11 cellular contexts compared by ENCODE assay signal in the genomic region with DNA sequence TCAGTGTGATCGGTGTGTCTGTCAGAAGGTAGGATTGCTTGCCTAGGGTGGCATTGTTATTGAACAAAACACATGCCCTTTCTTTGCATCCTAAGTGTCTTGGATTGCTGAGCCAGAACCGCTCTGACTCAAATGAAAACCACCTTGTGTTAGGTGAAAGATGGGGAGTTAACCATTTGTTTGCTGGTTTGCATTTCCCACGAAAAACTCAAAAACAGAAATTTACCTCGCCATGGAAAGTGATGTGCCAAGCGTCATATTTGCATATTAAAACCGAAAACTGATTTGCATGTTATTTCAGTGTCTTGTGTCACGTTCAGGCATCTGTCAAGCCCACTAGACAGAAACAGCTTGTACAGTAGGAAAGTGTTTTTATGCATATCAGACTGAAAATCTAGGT.
DNase-seq lines count a peak whose midpoint lies in the region; ATAC-seq and TF ChIP-seq lines count a peak whose summit lies in the region.
"Had no signal": no experiment of that assay in that cellular context is flagged by ENCODE, and none has a peak within 500 bp of the region (broad histone marks: within the 10 kb centered on the region; RNA-seq: fewer than 3 reads in every experiment).

No MANE protein-coding gene starts in this region.

- no peaks in the 10 kb centered on the region for H3K4me1 ChIP-seq in vagina

- no peaks in the 10 kb centered on the region for H3K9me3 ChIP-seq in vagina

- ATAC-seq in GM19025 (IDR thresholded peaks at IDR 0.05; ENCODE audit: low read depth, unreplicated experiment) (peak; percentile 71), HG02885 (IDR thresholded peaks at IDR 0.05; ENCODE audit: poor library complexity, unreplicated experiment) (peak; percentile 80)

- H3K4me3 ChIP-seq in GM12864 (ENCODE audit: low read depth, low read length) (no peak overlapping the region), vagina (no peak overlapping the region)

- no peak for TF ChIP-seq CTCF in GM12864 (IDR thresholded peaks at IDR 0.05; ENCODE audit: low read depth, low read length, missing control alignments)
- TF ChIP-seq CTCF in vagina (IDR thresholded peaks at IDR 0.05) = no peak

- H3K36me3 ChIP-seq in vagina = no peaks in the 10 kb centered on the region

- intact Hi-C loops in vagina (cut with DNase I) = no loop called here

- peak; percentile 5 for DNase-seq in GM12864 (ENCODE audit: low read depth)
- DNase-seq in SK-N-DZ (ENCODE audit: low spot score) = peak; percentile 8
- no peak for DNase-seq in vagina (ENCODE audit: extremely low spot score in 2 of 2)
- no peak for DNase-seq in midbrain (lab: John Stamatoyannopoulos, UW)
- no peak for DNase-seq in UCSD-AML1 (lab: John Stamatoyannopoulos, UW; ENCODE audit: unreplicated experiment)
- DNase-seq in activated naive CD4-positive, alpha-beta T cell treated with anti-CD3 and anti-CD28 coated beads, Interleukin-2, amount 50 U/mL, for 16 hours = no peak
- DNase-seq: H9, NCI-H1105, SW 1271 had no signal

- H3K27me3 ChIP-seq in vagina = no peaks in the 10 kb centered on the region

- H3K27ac ChIP-seq in vagina = no peak overlapping the region

- TF ChIP-seq POLR2A in vagina (IDR thresholded peaks at IDR 0.05) = no peak

Comparison
In these comparisons a context has a peak if more than half of its experiments do, and no peak if none do; other contexts are left out.
1. DNase-seq: peak in GM12864 (single experiment) and SK-N-DZ (single experiment); none in vagina (0 of 2), midbrain (single experiment), UCSD-AML1 (single experiment) and activated naive CD4-positive, alpha-beta T cell treated with anti-CD3 and anti-CD28 coated beads, Interleukin-2, amount 50 U/mL, for 16 hours (single experiment).